ENCODE assay signal across 9 cellular contexts in genomic region chr15:68384451-68385239, GRCh38. TPM values are rescaled to one million over a fixed set of nuclear protein-coding genes. Genes with fewer than 3 reads are reported as not detected.
A peak's percentile ranks its signal among the peaks of the same experiment; 100 is the strongest.
DNase-seq lines count a peak whose midpoint lies in the region; ATAC-seq lines count a peak whose summit lies in the region.
"Had no signal": no experiment of that assay in that cellular context is flagged by ENCODE, and none has a peak within 500 bp of the region (broad histone marks: within the 10 kb centered on the region; RNA-seq: fewer than 3 reads in every experiment).

No MANE protein-coding gene starts in this region.

- ATAC-seq in sciatic nerve (peak; percentile 83), GM19035 (IDR thresholded peaks at IDR 0.05; ENCODE audit: unreplicated experiment) (no peak), HG03045 (IDR thresholded peaks at IDR 0.05; ENCODE audit: unreplicated experiment) (no peak)

- H3K36me3 Mint-ChIP-seq in activated CD4-positive, alpha-beta memory T cell treated with anti-CD3 and anti-CD28 coated beads for 36 hours: no peaks in the 10 kb centered on the region

- peaks cover 5% of the 10 kb centered on the region for H3K4me1 Mint-ChIP-seq in activated CD4-positive, alpha-beta memory T cell treated with anti-CD3 and anti-CD28 coated beads for 36 hours (ENCODE audit: low read depth)

- intact Hi-C loops in activated CD4-positive, alpha-beta memory T cell treated with anti-CD3 and anti-CD28 coated beads for 36 hours (cut with micrococcal nuclease): no loop called here
- intact Hi-C loops in sciatic nerve (cut with DNase I): no loop called here

- H3K27me3 Mint-ChIP-seq in activated CD4-positive, alpha-beta memory T cell treated with anti-CD3 and anti-CD28 coated beads for 36 hours: no peaks in the 10 kb centered on the region

- CTCF ChIA-PET in activated CD4-positive, alpha-beta memory T cell treated with anti-CD3 and anti-CD28 coated beads for 36 hours (lab: Charles Lee): interaction anchor here (0.6 to 5.9 kb wide), 9 partner anchors 11 to 1916 kb away, joined by 3 to 50 read pairs (median 4); partner anchors contain the start of gene FEM1B

- H3K27ac Mint-ChIP-seq in activated CD4-positive, alpha-beta memory T cell treated with anti-CD3 and anti-CD28 coated beads for 36 hours: no peak overlapping the region
- H3K27ac Mint-ChIP-seq: T-helper 1 cell treated with Interleukin-12 subunit alpha and Interleukin-12 subunit beta and Interleukin-4 antibody, amounts not matched to agents 30 μg/mL and 1 μg/mL, for 36 hours had no signal

- POLR2A ChIA-PET in activated CD4-positive, alpha-beta memory T cell treated with anti-CD3 and anti-CD28 coated beads for 36 hours (lab: Charles Lee): no interaction called here

- no peaks in the 10 kb centered on the region for H3K9me3 Mint-ChIP-seq in activated CD4-positive, alpha-beta memory T cell treated with anti-CD3 and anti-CD28 coated beads for 36 hours

- DNase-seq in GM04504 (ENCODE audit: low read depth) (peak; percentile 96), glomerular endothelial cell (ENCODE audit: extremely low read depth, low read depth, low spot score) (peak; percentile 60), sciatic nerve (ENCODE audit: low spot score) (peak; percentile 56), SHP77 treated with DMSO at 0.1 percent for 48 hours (lab: John Stamatoyannopoulos, UW) (no peak)
- DNase-seq in activated CD4-positive, alpha-beta memory T cell treated with anti-CD3 and anti-CD28 coated beads for 36 hours: peak; percentile 3
- no peak for DNase-seq in activated naive CD4-positive, alpha-beta T cell treated with anti-CD3 and anti-CD28 coated beads, Interleukin-2, amount 50 U/mL, for 16 hours

- no peak overlapping the region for H3K4me3 Mint-ChIP-seq in activated CD4-positive, alpha-beta memory T cell treated with anti-CD3 and anti-CD28 coated beads for 36 hours
- H3K4me3 Mint-ChIP-seq: T-helper 1 cell treated with Interleukin-12 subunit alpha and Interleukin-12 subunit beta and Interleukin-4 antibody, amounts not matched to agents 30 μg/mL and 1 μg/mL, for 36 hours had no signal

RNA-seq across cellular contexts. Expression of gene ITGA11, which starts 47.3 kb away (rescaled TPM):
- total RNA-seq in activated CD4-positive, alpha-beta memory T cell treated with anti-CD3 and anti-CD28 coated beads for 36 hours: under 1 TPM; 0.56 to 0.59 TPM
- 50.8 and 54.2 TPM in 2 replicates for total RNA-seq in glomerular endothelial cell
- 10.3 TPM for total RNA-seq in sciatic nerve

Comparison
In these comparisons a context has a peak if more than half of its experiments do, and no peak if none do; other contexts are left out.
1. DNase-seq: peak in GM04504 (single experiment), activated CD4-positive, alpha-beta memory T cell treated with anti-CD3 and anti-CD28 coated beads for 36 hours (single experiment), glomerular endothelial cell (single experiment) and sciatic nerve (single experiment); none in SHP77 treated with DMSO at 0.1 percent for 48 hours (single experiment) and activated naive CD4-positive, alpha-beta T cell treated with anti-CD3 and anti-CD28 coated beads, Interleukin-2, amount 50 U/mL, for 16 hours (single experiment).